11 cellular contexts compared by ENCODE assay signal in the genomic region with DNA sequence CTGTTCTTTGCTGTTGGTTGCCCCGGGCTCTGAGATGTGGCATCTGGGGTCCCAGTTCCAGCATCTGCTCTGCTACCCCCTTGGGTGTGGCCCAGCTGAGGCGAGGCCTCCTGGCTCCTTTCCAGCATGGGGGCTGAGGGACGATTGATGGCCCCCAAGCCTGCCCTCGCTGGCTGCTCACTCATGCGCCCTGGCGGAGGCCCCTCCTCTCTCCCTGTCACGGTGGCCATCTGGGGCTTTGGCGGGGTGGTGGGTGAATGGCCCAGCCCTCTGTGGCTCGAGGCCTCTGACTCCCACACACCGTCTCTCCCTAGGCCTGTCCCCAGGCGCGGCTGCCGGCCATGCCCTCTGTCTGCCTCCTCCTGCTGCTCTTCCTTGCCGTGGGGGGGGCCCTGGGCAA. TPM values are rescaled to one million over a fixed set of nuclear protein-coding genes. Genes with fewer than 3 reads are reported as not detected.
DNase-seq lines count a peak whose midpoint lies in the region; ATAC-seq and TF ChIP-seq lines count a peak whose summit lies in the region.
"Had no signal": no experiment of that assay in that cellular context is flagged by ENCODE, and none has a peak within 500 bp of the region (broad histone marks: within the 10 kb centered on the region; RNA-seq: fewer than 3 reads in every experiment).

No MANE protein-coding gene starts in this region.

- H3K4me2 ChIP-seq in BLaER1 treated with 17β-estradiol and CSF1 and Interleukin-3, amounts not matched to agents 10 nM and 100 nM, result peak overlapping the region; percentile 87 to 94 (median 90)

- peaks cover 40% of the 10 kb centered on the region for H3K9me3 Mint-ChIP-seq in nephron progenitor cell

- DNase-seq in NCI-H2171 treated with DMSO at 0.1 percent for 48 hours (lab: John Stamatoyannopoulos, UW) (peak; percentile 65), cardiac fibroblast (ENCODE audit: low read depth in 2 of 2) (no peak), nephron progenitor cell (peak; percentile 60), ureter (ENCODE audit: low spot score) (no peak), NOMO-1 treated with DMSO at 0.1 percent for 48 hours (lab: John Stamatoyannopoulos, UW; ENCODE audit: unreplicated experiment) (no peak), NCI-H1048 (lab: John Stamatoyannopoulos, UW) (no peak)
- DNase-seq: H7 had no signal

- H3K9ac ChIP-seq in BLaER1 treated with 17β-estradiol and CSF1 and Interleukin-3, amounts not matched to agents 10 nM and 100 nM, result peak overlapping the region; percentile 56 to 95 (median 76)

- H3K36me3 ChIP-seq in BLaER1 treated with 17β-estradiol and CSF1 and Interleukin-3, amounts not matched to agents 10 nM and 100 nM, result peaks cover 27 to 47% (median 40%) of the 10 kb centered on the region in 11 experiments
- H3K36me3 ChIP-seq: SJCRH30 had no signal

- peaks cover 0 to 48% (median 22%) of the 10 kb centered on the region in 11 experiments; a peak in 13 of 22 replicates for H3K9me3 ChIP-seq in BLaER1 treated with 17β-estradiol and CSF1 and Interleukin-3, amounts not matched to agents 10 nM and 100 nM (replicated peaks in 1 of 11)
- H3K9me3 ChIP-seq: SJCRH30 had no signal

- no peak for TF ChIP-seq CTCF in cardiac fibroblast (IDR thresholded peaks at IDR 0.05; ENCODE audit: low read depth, low read length)
- TF ChIP-seq CTCF in nephron progenitor cell (IDR thresholded peaks at IDR 0.05), result no peak

- H4K20me1 ChIP-seq in BLaER1 treated with 17β-estradiol and CSF1 and Interleukin-3, amounts not matched to agents 10 nM and 100 nM, result peaks cover 41 to 67% (median 55%) of the 10 kb centered on the region in 11 experiments; a peak in 21 of 22 replicates

- peak overlapping the region; percentile 78 to 87 (median 83); a peak in 19 of 20 replicates for H3K4me3 ChIP-seq in BLaER1 treated with 17β-estradiol and CSF1 and Interleukin-3, amounts not matched to agents 10 nM and 100 nM
- peak overlapping the region; percentile 72 for H3K4me3 ChIP-seq in cardiac fibroblast (replicated peaks in 1 of 2; ENCODE audit: low read depth in 2 of 2, low read length in 2 of 2)
- H3K4me3 ChIP-seq: lung had no signal

- peaks cover 12 to 22% (median 14%) of the 10 kb centered on the region in 10 experiments; a peak in 19 of 20 replicates for H3K4me1 ChIP-seq in BLaER1 treated with 17β-estradiol and CSF1 and Interleukin-3, amounts not matched to agents 10 nM and 100 nM
- H3K4me1 ChIP-seq: SJCRH30 had no signal

- peaks cover 3% of the 10 kb centered on the region for H3K27me3 Mint-ChIP-seq in nephron progenitor cell (ENCODE audit: low read depth, poor library complexity)

- no peak for ATAC-seq in GM21390 (IDR thresholded peaks at IDR 0.05; ENCODE audit: unreplicated experiment)

- H3K27ac ChIP-seq in BLaER1 treated with 17β-estradiol and CSF1 and Interleukin-3, amounts not matched to agents 10 nM and 100 nM, result peak overlapping the region in 4 of 11 experiments; percentile 11 to 28 (median 22); a peak in 7 of 22 replicates
- H3K27ac ChIP-seq: SJCRH30 had no signal

- H3K4me1 Mint-ChIP-seq in nephron progenitor cell, result peaks cover 12% of the 10 kb centered on the region

- H3K27me3 ChIP-seq in BLaER1 treated with 17β-estradiol and CSF1 and Interleukin-3, amounts not matched to agents 10 nM and 100 nM, result peaks cover under 1 to 28% (median 7%) of the 10 kb centered on the region in 11 experiments; a peak in 14 of 22 replicates
- H3K27me3 ChIP-seq: SJCRH30 had no signal

- peak overlapping the region; percentile 87 for H3K4me3 Mint-ChIP-seq in nephron progenitor cell

- peaks cover 17% of the 10 kb centered on the region for H3K36me3 Mint-ChIP-seq in nephron progenitor cell (ENCODE audit: low read depth)

- H3K27ac Mint-ChIP-seq in nephron progenitor cell, result no peak overlapping the region

RNA-seq across cellular contexts. Expression of gene PLXNA3, which starts 1.8 kb away (rescaled TPM):
- 54.0 TPM for total RNA-seq in ureter

RNA-seq across cellular contexts. Expression of gene FAM50A, which starts 15.9 kb away (rescaled TPM):
- 48.6 TPM for total RNA-seq in ureter

RNA-seq across cellular contexts. Expression of gene LAGE3, which starts 19.2 kb away (rescaled TPM):
- 17.5 TPM for total RNA-seq in ureter

RNA-seq across cellular contexts. Expression of gene GDI1, which starts 22.9 kb away (rescaled TPM):
- 126 TPM for total RNA-seq in ureter

RNA-seq across cellular contexts. Expression of gene UBL4A, which starts 26.6 kb away (rescaled TPM):
- total RNA-seq in ureter, result 20.4 TPM

Comparison
In these comparisons a context has a peak if more than half of its experiments do, and no peak if none do; other contexts are left out.
1. DNase-seq: peak in NCI-H2171 treated with DMSO at 0.1 percent for 48 hours (single experiment) and nephron progenitor cell (single experiment); none in cardiac fibroblast (0 of 2), ureter (single experiment), NOMO-1 treated with DMSO at 0.1 percent for 48 hours (single experiment) and NCI-H1048 (single experiment).